In genomic region chr22:19517919-19518567, GRCh38 we compare ENCODE assay signal across 1 cellular context.
TF ChIP-seq lines count a peak whose summit lies in the region.

No MANE protein-coding gene starts in this region.

TF ChIP-seq in K562, 482 proteins besides CTCF, POLR2A, EP300 and RAD21 (continued from another document):
- TF ChIP-seq ATF3 (IDR thresholded peaks at IDR 0.05) (no peak), ATF3 (CRISPR knock-in tag; conservative IDR thresholded peaks at IDR 0.05) (no peak), CHD1 (IDR thresholded peaks at IDR 0.05; ENCODE audit: low read length) (peak; percentile 26), MAZ (CRISPR knock-in tag; conservative IDR thresholded peaks at IDR 0.05 in 1 of 2, IDR thresholded peaks at IDR 0.05 in 1 of 2) (no peak), PHB2 (IDR thresholded peaks at IDR 0.05; ENCODE audit: low read depth) (no peak), ZNF224 (CRISPR knock-in tag; IDR thresholded peaks at IDR 0.05) (no peak), SAFB (IDR thresholded peaks at IDR 0.05; ENCODE audit: borderline replicate concordance, low read depth, low read length) (no peak), FOXA3 (CRISPR knock-in tag; conservative IDR thresholded peaks at IDR 0.05 in 1 of 2, IDR thresholded peaks at IDR 0.05 in 1 of 2) (peak in 1 of 2 experiments; percentile 83; a peak in 2 of 4 replicates), CEBPG (CRISPR knock-in tag; IDR thresholded peaks at IDR 0.05) (no peak), CEBPG (tag; conservative IDR thresholded peaks at IDR 0.05 in 1 of 2, IDR thresholded peaks at IDR 0.05 in 1 of 2) (no peak)
TF ChIP-seq in K562: peak in this region for 29.
